Comparison of ENCODE assay signal across 12 cellular contexts in genomic region chr5:79495311-79495710, GRCh38. TPM values are rescaled to one million over a fixed set of nuclear protein-coding genes. Genes with fewer than 3 reads are reported as not detected.
DNase-seq lines count a peak whose midpoint lies in the region; ATAC-seq, FAIRE-seq and TF ChIP-seq lines count a peak whose summit lies in the region.
"Had no signal": no experiment of that assay in that cellular context is flagged by ENCODE, and none has a peak within 500 bp of the region (broad histone marks: within the 10 kb centered on the region; RNA-seq: fewer than 3 reads in every experiment).

No MANE protein-coding gene starts in this region.

- no peaks in the 10 kb centered on the region for H3K9me3 ChIP-seq in HepG2 (ENCODE audit: low read length)

- no peak for FAIRE-seq in HepG2 (lab: Jason Lieb, UNC)

- H4K20me1 ChIP-seq in HepG2 (ENCODE audit: insufficient read depth, low read length), result no peaks in the 10 kb centered on the region; the same call in 1 of the 2 replicates

- POLR2A ChIA-PET in HepG2 (lab: Yijun Ruan, JAX), result no interaction called here

- no peak for TF ChIP-seq EP300 in HepG2 (IDR thresholded peaks at IDR 0.05; ENCODE audit: low read depth in 2 of 2, low read length in 2 of 2)
- TF ChIP-seq EP300 in HepG2 (CRISPR knock-in tag; IDR thresholded peaks at IDR 0.05; ENCODE audit: borderline replicate concordance), result no peak

- no peak overlapping the region for H2AFZ ChIP-seq in HepG2 (ENCODE audit: low read length)

- 38% methylated on average over 2 of the region's 2 CpGs for WGBS in HepG2 (ENCODE audit: low lambda C conversion rate)

- no peak for TF ChIP-seq CTCF in HepG2 (CRISPR knock-in tag; IDR thresholded peaks at IDR 0.05)

- H3K9ac ChIP-seq in HepG2 (ENCODE audit: insufficient read depth, low read depth, low read length), result no peak overlapping the region

- H3K27me3 ChIP-seq in HepG2 (ENCODE audit: control insufficient read depth in 1 of 2, insufficient read depth in 2 of 2, low read length in 2 of 2), result no peaks in the 10 kb centered on the region

- no peak for TF ChIP-seq POLR2A in HepG2 (IDR thresholded peaks at IDR 0.05; ENCODE audit: insufficient read depth in 1 of 2, low read depth in 2 of 2, low read length in 2 of 2)

- no peak overlapping the region for H3K4me3 ChIP-seq in HepG2 (replicated peaks in 1 of 3; ENCODE audit: insufficient read depth in 1 of 3, low read depth in 2 of 3, low read length in 3 of 3)

- DNase-seq in DMS53 (lab: John Stamatoyannopoulos, UW) (peak; percentile 96), M059J (ENCODE audit: low read depth) (peak; percentile 73), SW480 (ENCODE audit: low spot score) (peak; percentile 16), HepG2 (ENCODE audit: low spot score) (peak; percentile 36), medulla oblongata (ENCODE audit: extremely low spot score) (no peak), NCI-H1092 (lab: John Stamatoyannopoulos, UW) (no peak)
- DNase-seq in activated CD8-positive, alpha-beta memory T cell treated with anti-CD3 and anti-CD28 coated beads for 24 hours, result no peak
- DNase-seq: activated CD4-positive, alpha-beta T cell treated with anti-CD3 and anti-CD28 coated beads for 48 hours; H9; NK-92 treated with Interleukin-12 subunit alpha and Interleukin-12 subunit beta, amount 100 ng/mL, for 24 hours; right cardiac atrium had no signal

- ATAC-seq in HepG2 (peak; percentile 42; the same call in 2 of the 3 replicates), GM21526 (IDR thresholded peaks at IDR 0.05; ENCODE audit: low FRiP score, unreplicated experiment) (no peak)
- ATAC-seq: right cardiac atrium had no signal

- peaks cover 28% of the 10 kb centered on the region for H3K79me2 ChIP-seq in HepG2 (ENCODE audit: insufficient read depth, low read length)

- 0 out of 5 replicates have a peak, but pooled peaks cover 0 to 3% of the 10 kb centered on the region in 2 experiments for H3K36me3 ChIP-seq in HepG2 (replicated peaks in 1 of 2; ENCODE audit: control insufficient read depth in 1 of 2, insufficient read depth in 2 of 2, low read length in 2 of 2)

- H3K4me2 ChIP-seq in HepG2 (ENCODE audit: low read depth, low read length), result no peak overlapping the region

- intact Hi-C loops in HepG2 (cut with micrococcal nuclease; ENCODE audit: unreplicated experiment), result no loop called here

- CTCF ChIA-PET in HepG2 (lab: Yijun Ruan, JAX; ENCODE audit: low intra/inter-chr PET ratio, low total read pairs), result no interaction called here

- peaks cover 13% of the 10 kb centered on the region for H3K4me1 ChIP-seq in HepG2 (ENCODE audit: insufficient read depth, low read length)

- BruUV-seq in HepG2 (replicated peaks; lab: Mats Ljungman, UMichigan), result no TSS peak

- in situ Hi-C loops in HepG2 (cut with HindIII; ENCODE audit: extremely low pct_ligation_motif_present, low pct_unique_long_range_greater_than_20kb), result no loop called here

- no peak for TF ChIP-seq RAD21 in HepG2 (CRISPR knock-in tag; IDR thresholded peaks at IDR 0.05)

- H3K27ac ChIP-seq in HepG2 (ENCODE audit: extremely low read length, insufficient read depth, low read length), result no peak overlapping the region

TF ChIP-seq in HepG2, 621 proteins besides CTCF, POLR2A, EP300 and RAD21 (continues in another document):
- TF ChIP-seq HMG20A (CRISPR knock-in tag; IDR thresholded peaks at IDR 0.05; ENCODE audit: borderline replicate concordance) (no peak), ZNF850 (CRISPR knock-in tag; conservative IDR thresholded peaks at IDR 0.05) (no peak), PHF21A (CRISPR knock-in tag; IDR thresholded peaks at IDR 0.05) (no peak), ZBTB2 (CRISPR knock-in tag; IDR thresholded peaks at IDR 0.05; ENCODE audit: low read depth) (no peak), FOSL2 (CRISPR knock-in tag; IDR thresholded peaks at IDR 0.05) (peak; percentile 65), ZNF619 (CRISPR knock-in tag; IDR thresholded peaks at IDR 0.05) (no peak), SETDB1 (CRISPR knock-in tag; IDR thresholded peaks at IDR 0.05; ENCODE audit: borderline replicate concordance) (no peak), ZNF557 (CRISPR knock-in tag; IDR thresholded peaks at IDR 0.05) (no peak), TCF7 (IDR thresholded peaks at IDR 0.05; ENCODE audit: low read depth) (no peak), CSRNP1 (CRISPR knock-in tag; IDR thresholded peaks at IDR 0.05) (no peak), HOXA3 (CRISPR knock-in tag; IDR thresholded peaks at IDR 0.05) (no peak), TBX3 (IDR thresholded peaks at IDR 0.05; ENCODE audit: borderline replicate concordance) (no peak; the same call in 1 of the 2 replicates), FOXK2 (IDR thresholded peaks at IDR 0.05) (no peak), FOXA3 (CRISPR knock-in tag; IDR thresholded peaks at IDR 0.05) (peak; percentile 37; the same call in 1 of the 2 replicates), ZFP91 (CRISPR knock-in tag; IDR thresholded peaks at IDR 0.05; ENCODE audit: borderline replicate concordance) (no peak), CREBL2 (CRISPR knock-in tag; IDR thresholded peaks at IDR 0.05; ENCODE audit: borderline replicate concordance) (no peak), JDP2 (CRISPR knock-in tag; IDR thresholded peaks at IDR 0.05; ENCODE audit: borderline replicate concordance) (no peak)

RNA-seq across cellular contexts. Expression of gene HOMER1, which starts 18.6 kb away (rescaled TPM):
- total RNA-seq in M059J (2014; rRNA removed; shearing (Covaris generic)), result 3.9 and 8.6 TPM in 2 replicates
- total RNA-seq in HepG2 (2016; rRNA removed; fragmentation: Illumina TruSeq; extraction: Trizol), result 24.8 and 31.4 TPM in 2 replicates
- total RNA-seq in HepG2 (2016; cell fraction: cytosol; rRNA removed; fragmentation: Illumina TruSeq; extraction: Trizol; ENCODE audit: low read depth), result 63.5 and 72.4 TPM in 2 replicates
- 23.8 and 29.0 TPM in 2 replicates for total RNA-seq in HepG2 (2016; cell fraction: insoluble cytoplasmic fraction; rRNA removed; fragmentation: Illumina TruSeq; extraction: Trizol)
- total RNA-seq in HepG2 (2016; cell fraction: membrane; rRNA removed; fragmentation: Illumina TruSeq; extraction: Trizol), result 36.4 and 39.5 TPM in 2 replicates
- 18.7 and 22.3 TPM in 2 replicates for total RNA-seq in HepG2 (2016; cell fraction: nucleus; rRNA removed; fragmentation: Illumina TruSeq; extraction: Trizol)
- 4.3 and 5.3 TPM in 2 replicates for polyA plus RNA-seq in HepG2 (2011; rRNA removed)
- polyA plus RNA-seq in HepG2 (2011; cell fraction: cytosol; rRNA removed), result 2.2 and 3.4 TPM in 2 replicates
- polyA plus RNA-seq in HepG2 (2011; cell fraction: nucleus; rRNA removed), result 2.8 and 4.3 TPM in 2 replicates
- 11.3 and 15.0 TPM in 2 replicates for polyA plus RNA-seq in HepG2 (2012)
- polyA plus RNA-seq in HepG2 (2016; cell fraction: cytosol; fragmentation: Illumina TruSeq; extraction: Trizol; ENCODE audit: low read depth), result 1.2 and 1.7 TPM in 2 replicates
- polyA plus RNA-seq in HepG2 (2016; cell fraction: insoluble cytoplasmic fraction; fragmentation: Illumina TruSeq; extraction: Trizol; ENCODE audit: low read depth), result 15.2 and 16.0 TPM in 2 replicates
- polyA plus RNA-seq in HepG2 (2016; cell fraction: membrane; fragmentation: Illumina TruSeq; extraction: Trizol; ENCODE audit: low read depth), result 7.1 and 7.5 TPM in 2 replicates
- 11.2 and 12.4 TPM in 2 replicates for polyA plus RNA-seq in HepG2 (2016; cell fraction: nucleus; fragmentation: Illumina TruSeq; extraction: Trizol; ENCODE audit: insufficient read depth, low read depth)
- polyA minus RNA-seq in HepG2 (2011; rRNA and poly(A)+ RNA removed; ENCODE audit: low replicate concordance), result 1.1 and 6.4 TPM in 2 replicates
- polyA minus RNA-seq in HepG2 (2011; cell fraction: cytosol; rRNA and poly(A)+ RNA removed), result 20.0 and 24.9 TPM in 2 replicates
- polyA minus RNA-seq in HepG2 (2011; cell fraction: nucleus; rRNA and poly(A)+ RNA removed), result 44.4 and 53.0 TPM in 2 replicates

Comparison
In these comparisons a context has a peak if more than half of its experiments do, and no peak if none do; other contexts are left out.
1. DNase-seq: peak in DMS53 (single experiment), M059J (single experiment), SW480 (single experiment) and HepG2 (single experiment); none in medulla oblongata (single experiment), NCI-H1092 (single experiment) and activated CD8-positive, alpha-beta memory T cell treated with anti-CD3 and anti-CD28 coated beads for 24 hours (single experiment).